ENCODE assay signal across 9 cellular contexts in the genomic region with DNA sequence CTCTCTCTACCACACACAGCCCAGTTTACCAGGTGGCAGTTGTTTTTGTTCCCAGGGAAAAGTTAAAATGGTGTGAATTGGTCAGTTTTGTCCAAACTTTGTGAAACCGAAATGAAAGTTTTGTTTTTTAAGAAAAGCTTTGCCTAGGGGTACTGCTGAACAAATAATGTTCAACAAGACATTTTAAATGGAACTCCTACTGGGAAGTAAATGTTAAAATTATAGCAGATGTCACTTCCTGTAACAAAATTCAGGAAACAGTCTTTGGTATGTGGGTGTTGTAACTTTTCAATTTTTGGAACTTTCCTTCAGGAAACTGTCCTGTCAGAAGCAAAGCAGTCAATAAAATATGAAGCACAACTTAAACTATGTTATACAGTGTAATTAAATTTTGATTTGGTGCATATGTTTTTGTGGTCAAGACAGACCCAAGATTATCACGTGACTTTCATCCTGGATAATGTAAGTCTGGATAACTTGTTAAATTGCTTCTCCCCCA.
A peak's percentile ranks its signal among the peaks of the same experiment; 100 is the strongest.
DNase-seq lines count a peak whose midpoint lies in the region; ATAC-seq and TF ChIP-seq lines count a peak whose summit lies in the region.
"Had no signal": no experiment of that assay in that cellular context is flagged by ENCODE, and none has a peak within 500 bp of the region (broad histone marks: within the 10 kb centered on the region; RNA-seq: fewer than 3 reads in every experiment).

No MANE protein-coding gene starts in this region.

- peaks cover 9 to 46% of the 10 kb centered on the region in 2 donors for H3K4me1 ChIP-seq in lung (ENCODE audit: control insufficient read depth in 2 of 2, insufficient read depth in 2 of 2, low read length in 2 of 2)
- H3K4me1 ChIP-seq in urinary bladder (ENCODE audit: insufficient read depth): no peaks in the 10 kb centered on the region

- in situ Hi-C loops in brain microvascular endothelial cell (cut with HindIII; ENCODE audit: low pct_ligation_motif_present, low sequenced_read_pairs): no loop called here

- H3K4me1 Mint-ChIP-seq in activated T-cell treated with anti-CD3 and anti-CD28 coated beads, Interleukin-2, amount 50 U/mL, for 24 hours (ENCODE audit: low read depth): peaks cover 92% of the 10 kb centered on the region
- peaks cover 87% of the 10 kb centered on the region for H3K4me1 Mint-ChIP-seq in activated naive CD4-positive, alpha-beta T cell treated with anti-CD3 and anti-CD28 coated beads, Interleukin-2, amount 10 ng/mL, durations not matched to agents 7 days and 5 days

- H3K27ac Mint-ChIP-seq in activated T-cell treated with anti-CD3 and anti-CD28 coated beads, Interleukin-2, amount 50 U/mL, for 24 hours: peak overlapping the region; percentile 63
- H3K27ac Mint-ChIP-seq in activated naive CD4-positive, alpha-beta T cell treated with anti-CD3 and anti-CD28 coated beads, Interleukin-2, amount 10 ng/mL, durations not matched to agents 7 days and 5 days: no peak overlapping the region

- H3K4me3 ChIP-seq in brain microvascular endothelial cell (ENCODE audit: low read depth, low read length) (no peak overlapping the region), lung (no peak overlapping the region), urinary bladder (ENCODE audit: low read depth, low read length) (no peak overlapping the region), WERI-Rb-1 (ENCODE audit: low read depth, low read length) (no peak overlapping the region)

- H3K9me3 ChIP-seq in lung (ENCODE audit: control insufficient read depth in 2 of 2, insufficient read depth in 1 of 2, low read length in 1 of 2): no peaks in the 10 kb centered on the region
- no peaks in the 10 kb centered on the region for H3K9me3 ChIP-seq in WERI-Rb-1 (ENCODE audit: severe bottlenecking)
- H3K9me3 ChIP-seq: BE2C had no signal

- ATAC-seq in lung (ENCODE audit: insufficient read depth, low FRiP score): no peak

- no peak for DNase-seq in activated T-cell treated with anti-CD3 and anti-CD28 coated beads, Interleukin-2, amount 50 U/mL, for 24 hours
- DNase-seq in activated T-cell treated with anti-CD3 and anti-CD28 coated beads, Interleukin-2, amount 50 U/mL, for 1 hour: no peak
- no peak for DNase-seq in brain microvascular endothelial cell
- no peak for DNase-seq in lung (ENCODE audit: low spot score)
- no peak for DNase-seq in NCI-H2227 treated with DMSO at 0.1 percent for 48 hours (lab: John Stamatoyannopoulos, UW)
- no peak for DNase-seq in activated naive CD4-positive, alpha-beta T cell treated with anti-CD3 and anti-CD28 coated beads, Interleukin-2, amount 10 ng/mL, durations not matched to agents 7 days and 5 days
- no peak for DNase-seq in WERI-Rb-1
- DNase-seq: BE2C had no signal

- H3K9me3 Mint-ChIP-seq in activated T-cell treated with anti-CD3 and anti-CD28 coated beads, Interleukin-2, amount 50 U/mL, for 24 hours: no peaks in the 10 kb centered on the region
- no peaks in the 10 kb centered on the region for H3K9me3 Mint-ChIP-seq in activated naive CD4-positive, alpha-beta T cell treated with anti-CD3 and anti-CD28 coated beads, Interleukin-2, amount 10 ng/mL, durations not matched to agents 7 days and 5 days

- peak overlapping the region; percentile 10 for H3K4me3 Mint-ChIP-seq in activated T-cell treated with anti-CD3 and anti-CD28 coated beads, Interleukin-2, amount 50 U/mL, for 24 hours
- no peak overlapping the region for H3K4me3 Mint-ChIP-seq in activated naive CD4-positive, alpha-beta T cell treated with anti-CD3 and anti-CD28 coated beads, Interleukin-2, amount 10 ng/mL, durations not matched to agents 7 days and 5 days

- peaks cover 4% of the 10 kb centered on the region for H3K36me3 Mint-ChIP-seq in activated T-cell treated with anti-CD3 and anti-CD28 coated beads, Interleukin-2, amount 50 U/mL, for 24 hours (ENCODE audit: low read depth)
- H3K36me3 Mint-ChIP-seq in activated naive CD4-positive, alpha-beta T cell treated with anti-CD3 and anti-CD28 coated beads, Interleukin-2, amount 10 ng/mL, durations not matched to agents 7 days and 5 days: no peaks in the 10 kb centered on the region

- no peaks in the 10 kb centered on the region for H3K36me3 ChIP-seq in brain microvascular endothelial cell (replicated peaks)
- no peaks in the 10 kb centered on the region for H3K36me3 ChIP-seq in lung (ENCODE audit: control insufficient read depth in 2 of 2, insufficient read depth in 2 of 2, low read length in 2 of 2)
- H3K36me3 ChIP-seq in urinary bladder (ENCODE audit: insufficient read depth): no peaks in the 10 kb centered on the region
- no peaks in the 10 kb centered on the region for H3K36me3 ChIP-seq in WERI-Rb-1
- H3K36me3 ChIP-seq: BE2C had no signal

- H3K27me3 Mint-ChIP-seq in activated T-cell treated with anti-CD3 and anti-CD28 coated beads, Interleukin-2, amount 50 U/mL, for 24 hours: no peaks in the 10 kb centered on the region
- H3K27me3 Mint-ChIP-seq in activated naive CD4-positive, alpha-beta T cell treated with anti-CD3 and anti-CD28 coated beads, Interleukin-2, amount 10 ng/mL, durations not matched to agents 7 days and 5 days: no peaks in the 10 kb centered on the region

- CTCF ChIA-PET in activated naive CD4-positive, alpha-beta T cell treated with anti-CD3 and anti-CD28 coated beads, Interleukin-2, amount 10 ng/mL, durations not matched to agents 7 days and 5 days (lab: Charles Lee): interaction anchor here (1.0 kb wide), 1 partner anchor 42 kb away, joined by 3 read pairs; no protein-coding TSS in a partner anchor

- TF ChIP-seq CTCF in brain microvascular endothelial cell (IDR thresholded peaks at IDR 0.05; ENCODE audit: low read depth, low read length, missing control alignments) (no peak), lung (IDR thresholded peaks at IDR 0.05; ENCODE audit: control extremely low read depth, extremely low read depth) (no peak), WERI-Rb-1 (IDR thresholded peaks at IDR 0.05; ENCODE audit: low read depth, low read length) (no peak)

- 10 to 19% methylated on average over 2 of the region's 2 CpGs for WGBS in lung, 2 donors
- 36% methylated on average over 2 of the region's 2 CpGs for WGBS in urinary bladder

- H3K27ac ChIP-seq in brain microvascular endothelial cell: peak overlapping the region; percentile 34
- peak overlapping the region; percentile 60 to 90 for H3K27ac ChIP-seq in lung (ENCODE audit: low read depth in 1 of 2, low read length in 1 of 2)
- H3K27ac ChIP-seq in urinary bladder (ENCODE audit: low read depth): peak overlapping the region; percentile 59
- no peak overlapping the region for H3K27ac ChIP-seq in WERI-Rb-1

- H3K27me3 ChIP-seq in brain microvascular endothelial cell (replicated peaks) (no peaks in the 10 kb centered on the region), lung (ENCODE audit: control insufficient read depth, insufficient read depth) (no peaks in the 10 kb centered on the region), WERI-Rb-1 (ENCODE audit: insufficient read depth, low read depth, severe bottlenecking) (no peaks in the 10 kb centered on the region)
- H3K27me3 ChIP-seq: BE2C had no signal
